In genomic region chr6:12720310-12720709, GRCh38 we compare ENCODE assay signal across 18 cellular contexts. TPM values are rescaled to one million over a fixed set of nuclear protein-coding genes. Genes with fewer than 3 reads are reported as not detected.
DNase-seq lines count a peak whose midpoint lies in the region; ATAC-seq, FAIRE-seq and TF ChIP-seq lines count a peak whose summit lies in the region.
"Had no signal": no experiment of that assay in that cellular context is flagged by ENCODE, and none has a peak within 500 bp of the region (broad histone marks: within the 10 kb centered on the region; RNA-seq: fewer than 3 reads in every experiment).

No MANE protein-coding gene starts in this region.

- ATAC-seq in GM21619 (IDR thresholded peaks at IDR 0.05; ENCODE audit: unreplicated experiment) = no peak
- ATAC-seq: HepG2 had no signal

- H3K9me3 ChIP-seq in HEK293 (ENCODE audit: control insufficient read depth, insufficient read depth, low read depth, low read length) (no peaks in the 10 kb centered on the region), kidney (ENCODE audit: control insufficient read depth in 1 of 2, low read length in 2 of 2) (no peaks in the 10 kb centered on the region)
- H3K9me3 ChIP-seq: BLaER1, Caco-2 had no signal

- no peak overlapping the region for H3K4me3 ChIP-seq in HEK293 (ENCODE audit: low read depth, low read length)
- H3K4me3 ChIP-seq in kidney (ENCODE audit: low read length in 2 of 2) = no peak overlapping the region
- H3K4me3 ChIP-seq: BLaER1, GM23248 had no signal

- CTCF ChIA-PET in HEK293 (lab: Yijun Ruan, JAX) = no interaction called here

- intact Hi-C loops in kidney (cut with DNase I) = no loop called here

- H3K9ac ChIP-seq in kidney (ENCODE audit: low read length in 2 of 2) = no peak overlapping the region
- H3K9ac ChIP-seq: BLaER1, GM23248 had no signal

- no peak overlapping the region for H3K27ac ChIP-seq in HEK293 (ENCODE audit: extremely low read depth, low read depth, low read length)
- H3K27ac ChIP-seq in caudate nucleus (ENCODE audit: low read depth, low read length) = peak overlapping the region; percentile 36
- H3K27ac ChIP-seq in kidney (ENCODE audit: low read depth in 2 of 2, low read length in 2 of 2) = no peak overlapping the region
- H3K27ac ChIP-seq: BLaER1, GM23248 had no signal

- FAIRE-seq in kidney (lab: Jason Lieb, UNC) = no peak
- FAIRE-seq: HepG2, HTR-8/SVneo had no signal

- peaks cover 6% of the 10 kb centered on the region; the same call in 1 of the 2 replicates for H3K4me1 ChIP-seq in HEK293 (ENCODE audit: control insufficient read depth, insufficient read depth, low read length)
- H3K4me1 ChIP-seq in kidney (ENCODE audit: control insufficient read depth in 1 of 2, insufficient read depth in 1 of 2, low read depth in 1 of 2, low read length in 2 of 2) = no peaks in the 10 kb centered on the region
- H3K4me1 ChIP-seq: BLaER1 had no signal

- POLR2A ChIA-PET in HEK293 (lab: Yijun Ruan, JAX) = no interaction called here

- TF ChIP-seq CTCF in HEK293 (tag by site-specific recombination; IDR thresholded peaks at IDR 0.05) = no peak
- no peak for TF ChIP-seq CTCF in kidney (IDR thresholded peaks at IDR 0.05; ENCODE audit: borderline replicate concordance, extremely low read depth, insufficient read depth)

- no peaks in the 10 kb centered on the region for H3K36me3 ChIP-seq in HEK293 (ENCODE audit: control insufficient read depth in 2 of 2, insufficient read depth in 1 of 2, low read length in 2 of 2)
- H3K36me3 ChIP-seq in kidney (ENCODE audit: control insufficient read depth in 1 of 2, insufficient read depth in 2 of 2, low read length in 2 of 2) = no peaks in the 10 kb centered on the region
- H3K36me3 ChIP-seq: BLaER1 had no signal

- no peak for DNase-seq in caudate nucleus (lab: John Stamatoyannopoulos, UW)
- peak; percentile 18 for DNase-seq in myocyte (ENCODE audit: low read depth)
- DNase-seq in superior temporal gyrus (ENCODE audit: extremely low spot score) = peak; percentile 65
- no peak for DNase-seq in kidney
- no peak for DNase-seq in epidermal melanocyte (ENCODE audit: insufficient read length, low spot score)
- DNase-seq: 8988T; AML-193; Caco-2; CD8-positive, alpha-beta memory T cell; DMS53; GF-D8; GM23248; H7 had no signal

TF ChIP-seq in HEK293, 187 proteins besides CTCF, POLR2A, EP300 and RAD21:
- TF ChIP-seq EGR2 (tag by site-specific recombination; IDR thresholded peaks at IDR 0.05; ENCODE audit: low read depth) (peak; percentile 45; the same call in 1 of the 2 replicates), ZBTB17 (tag by site-specific recombination; IDR thresholded peaks at IDR 0.05) (no peak), HOXD13 (CRISPR knock-in tag; IDR thresholded peaks at IDR 0.05; ENCODE audit: borderline replicate concordance) (no peak), ZNF658 (tag by site-specific recombination; IDR thresholded peaks at IDR 0.05) (no peak), SP3 (tag by site-specific recombination; IDR thresholded peaks at IDR 0.05) (no peak)

RNA-seq across cellular contexts. Expression of gene PHACTR1, which starts 3.7 kb away (rescaled TPM):
- total RNA-seq in myocyte = 2.4 and 7.9 TPM in 2 replicates
- 2.4 TPM for polyA plus RNA-seq in myocyte (2012)
- 33.6 TPM for total RNA-seq in kidney
- polyA plus RNA-seq in kidney (ENCODE audit: insufficient read depth, low read depth, low replicate concordance) = 3.3 TPM
- polyA plus RNA-seq: HepG2 had no signal

Comparison
In these comparisons a context has a peak if more than half of its experiments do, and no peak if none do; other contexts are left out.
1. DNase-seq: peak in myocyte (single experiment) and superior temporal gyrus (single experiment); none in caudate nucleus (0 of 61), kidney (single experiment) and epidermal melanocyte (single experiment).